9 cellular contexts compared by ENCODE assay signal in genomic region chr12:51593539-51593938, GRCh38. TPM values are rescaled to one million over a fixed set of nuclear protein-coding genes. Genes with fewer than 3 reads are reported as not detected.
DNase-seq lines count a peak whose midpoint lies in the region; ATAC-seq and TF ChIP-seq lines count a peak whose summit lies in the region.
"Had no signal": no experiment of that assay in that cellular context is flagged by ENCODE, and none has a peak within 500 bp of the region (broad histone marks: within the 10 kb centered on the region; RNA-seq: fewer than 3 reads in every experiment).

No MANE protein-coding gene starts in this region.

- H3K27ac ChIP-seq in gastroesophageal sphincter = no peak overlapping the region
- H3K27ac ChIP-seq: heart right ventricle had no signal

- H3K27me3 Mint-ChIP-seq in effector memory CD8-positive, alpha-beta T cell = peaks cover 52 to 56% of the 10 kb centered on the region in 2 donors

- TF ChIP-seq EP300 in gastroesophageal sphincter (IDR thresholded peaks at IDR 0.05) = no peak

- 0 to 7% methylated on average over 5 of the region's 5 CpGs for WGBS in gastroesophageal sphincter (ENCODE audit: low coverage in 1 of 2), 2 donors

- DNase-seq in H4 (ENCODE audit: low spot score) = peak; percentile 25
- peak; percentile 56 for DNase-seq in OCI-M1 (lab: John Stamatoyannopoulos, UW)
- DNase-seq in effector memory CD8-positive, alpha-beta T cell = peak in 2 of 3 experiments; percentile 5 to 11
- peak; percentile 38 for DNase-seq in retina
- no peak for DNase-seq in NCI-H748 treated with DMSO at 0.1 percent for 48 hours (lab: John Stamatoyannopoulos, UW)

- peaks cover 17 to 22% of the 10 kb centered on the region in 2 donors for H3K4me1 Mint-ChIP-seq in effector memory CD8-positive, alpha-beta T cell (ENCODE audit: low read depth in 2 of 2)

- H3K36me3 ChIP-seq in gastroesophageal sphincter = no peaks in the 10 kb centered on the region
- H3K36me3 ChIP-seq: heart right ventricle had no signal

- no peak overlapping the region for H3K27ac Mint-ChIP-seq in effector memory CD8-positive, alpha-beta T cell
- H3K27ac Mint-ChIP-seq: IgD-negative memory B cell had no signal

- H3K27me3 ChIP-seq in gastroesophageal sphincter = peaks cover 65% of the 10 kb centered on the region

- TF ChIP-seq POLR2A in gastroesophageal sphincter (IDR thresholded peaks at IDR 0.05) = no peak

- H3K4me3 ChIP-seq in gastroesophageal sphincter = no peak overlapping the region
- H3K4me3 ChIP-seq: heart right ventricle had no signal

- TF ChIP-seq CTCF in gastroesophageal sphincter (IDR thresholded peaks at IDR 0.05) = no peak

- H3K9me3 Mint-ChIP-seq in effector memory CD8-positive, alpha-beta T cell = no peaks in the 10 kb centered on the region

- H3K4me1 ChIP-seq in gastroesophageal sphincter = peaks cover 0 to 18% (median 6%) of the 10 kb centered on the region in 3 donors

- no peak overlapping the region for H3K4me3 Mint-ChIP-seq in effector memory CD8-positive, alpha-beta T cell

- peaks cover 2% of the 10 kb centered on the region for H3K36me3 Mint-ChIP-seq in effector memory CD8-positive, alpha-beta T cell (ENCODE audit: insufficient read depth)
- H3K36me3 Mint-ChIP-seq: IgD-negative memory B cell had no signal

- H3K9me3 ChIP-seq in gastroesophageal sphincter = no peaks in the 10 kb centered on the region
- H3K9me3 ChIP-seq: heart right ventricle had no signal

- ATAC-seq in effector memory CD8-positive, alpha-beta T cell (replicated peaks) = no peak
- ATAC-seq in GM21528 (IDR thresholded peaks at IDR 0.05; ENCODE audit: low FRiP score, unreplicated experiment) (no peak), gastroesophageal sphincter (no peak)
- ATAC-seq: heart right ventricle had no signal

RNA-seq across cellular contexts. Expression of gene SCN8A, which starts 2.5 kb away (rescaled TPM):
- 0.27 and 0.43 TPM in 2 replicates for total RNA-seq in H4 (2014; rRNA removed; shearing (Covaris generic))
- total RNA-seq in gastroesophageal sphincter = 1 to 10 TPM in 1 of 4 donors, under 1 TPM in 3; 0.47 to 1.2 (median 0.60) TPM
